ENCODE assay signal across 26 cellular contexts in the genomic region with DNA sequence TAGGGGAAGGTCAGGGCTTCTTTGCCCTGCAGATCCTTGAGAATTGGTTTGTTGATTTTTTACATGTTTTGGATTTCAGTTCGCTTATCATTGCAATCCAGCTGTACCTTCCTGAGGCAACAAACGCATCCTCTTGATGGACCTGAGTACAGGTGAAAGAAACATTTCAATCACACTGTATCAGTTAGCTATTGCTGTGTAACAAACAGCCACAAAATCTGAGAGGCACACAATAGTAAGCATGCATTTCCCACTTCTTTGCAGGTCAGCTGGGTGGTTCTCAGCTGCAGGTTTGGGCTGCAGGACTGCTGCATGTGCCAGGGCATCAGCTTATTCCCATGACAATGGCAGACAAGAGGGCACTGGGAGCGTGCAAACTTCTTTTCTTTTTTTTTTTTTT.
"Had no signal": no experiment of that assay in that cellular context is flagged by ENCODE, and none has a peak within 500 bp of the region (broad histone marks: within the 10 kb centered on the region; RNA-seq: fewer than 3 reads in every experiment).

No MANE protein-coding gene starts in this region.

- H3K27ac ChIP-seq: stomach, suprapubic skin, testis, thoracic aorta, thyroid gland, tibial artery, tibial nerve, transverse colon, upper lobe of left lung, upper lobe of right lung, uterus, vagina had no signal

- H3K4me1 ChIP-seq: stomach, suprapubic skin, testis, thyroid gland, tibial artery, tibial nerve, transverse colon, upper lobe of left lung, upper lobe of right lung, uterus, vagina had no signal

- H3K4me3 ChIP-seq: stomach, suprapubic skin, testis, thoracic aorta, thyroid gland, tibial artery, tibial nerve, transverse colon, upper lobe of left lung, upper lobe of right lung, uterus, vagina had no signal

- ATAC-seq: stimulated activated effector memory CD8-positive, alpha-beta T cell treated with anti-CD3 and anti-CD28 coated beads, Interleukin-12 subunit alpha, Interleukin-12 subunit beta, amount 100 ng/mL, for 72 hours; stimulated activated memory B cell treated with anti-CD40 and anti-IgM and Interleukin-4, amounts not matched to agents 10 μg/mL and 1 μg/mL and 100 μg/mL, for 72 hours; stimulated activated naive B cell treated with anti-CD40 and anti-IgM and Interleukin-4, amounts not matched to agents 10 μg/mL and 1 μg/mL and 100 μg/mL, for 72 hours; stimulated activated naive CD8-positive, alpha-beta T cell treated with anti-CD3 and anti-CD28 coated beads, Interleukin-15, amount 100 ng/mL, for 72 hours; stimulated activated naive CD8-positive, alpha-beta T cell treated with anti-CD3 and anti-CD28 coated beads, Interleukin-15, Interleukin-2, amounts not matched to agents 100 U/mL and 50 U/mL, for 24 hours; upper lobe of right lung had no signal

- H3K36me3 ChIP-seq: stomach, suprapubic skin, thoracic aorta, thyroid gland, tibial artery, tibial nerve, transverse colon, upper lobe of left lung, upper lobe of right lung, uterus, vagina had no signal

- H3K27me3 ChIP-seq: testis, thyroid gland, tibial nerve, transverse colon, upper lobe of left lung, uterus, vagina had no signal

- DNase-seq: stimulated activated CD4-positive, alpha-beta T cell treated with anti-CD3 and anti-CD28 coated beads, Interleukin-2, amount 100 ng/mL, for 48 hours; stimulated activated CD4-positive, alpha-beta T cell treated with anti-CD3 and anti-CD28 coated beads, Interleukin-4, amount 100 ng/mL, for 1 hour; stimulated activated CD4-positive, alpha-beta T cell treated with anti-CD3 and anti-CD28 coated beads, Interleukin-4, amount 100 ng/mL, for 24 hours; stimulated activated CD4-positive, alpha-beta T cell treated with anti-CD3 and anti-CD28 coated beads, Interleukin-4, amount 100 ng/mL, for 4 hours; stimulated activated CD8-positive, alpha-beta memory T cell treated with anti-CD3 and anti-CD28 coated beads, Interleukin-4, amount 100 ng/mL, for 48 hours; stimulated activated naive B cell treated with anti-CD40 and anti-IgM and Interleukin-4, amounts not matched to agents 10 μg/mL and 1 μg/mL and 100 μg/mL, for 72 hours; stimulated activated naive CD4-positive, alpha-beta T cell; stimulated activated naive CD4-positive, alpha-beta T cell treated with Interleukin-2 at 50 U/mL for 16 hours; stimulated activated naive CD8-positive, alpha-beta T cell treated with anti-CD3 and anti-CD28 coated beads, Interleukin-15, amount 100 ng/mL, for 72 hours; stimulated activated naive CD8-positive, alpha-beta T cell treated with anti-CD3 and anti-CD28 coated beads, Interleukin-15, Interleukin-2, amounts not matched to agents 100 U/mL and 50 U/mL, for 24 hours; stomach; substantia nigra; testis; thyroid gland; tibial artery; transverse colon; upper lobe of left lung; upper lobe of right lung; uterus had no signal

- H3K9me3 ChIP-seq: stomach, suprapubic skin, testis, thoracic aorta, thyroid gland, tibial artery, transverse colon, upper lobe of left lung, upper lobe of right lung, uterus, vagina had no signal

- FAIRE-seq: urothelium cell line had no signal
